8 cellular contexts compared by ENCODE assay signal in genomic region chr4:184471872-184472539, GRCh38. TPM values are rescaled to one million over a fixed set of nuclear protein-coding genes. Genes with fewer than 3 reads are reported as not detected.
A peak's percentile ranks its signal among the peaks of the same experiment; 100 is the strongest.
DNase-seq lines count a peak whose midpoint lies in the region; ATAC-seq lines count a peak whose summit lies in the region.

No MANE protein-coding gene starts in this region.

- ATAC-seq in activated CD4-positive, alpha-beta T cell treated with anti-CD3 and anti-CD28 coated beads for 36 hours: peak; percentile 7

- peaks cover 42% of the 10 kb centered on the region for H3K36me3 Mint-ChIP-seq in activated CD4-positive, alpha-beta T cell treated with anti-CD3 and anti-CD28 coated beads for 36 hours (ENCODE audit: low read depth)
- peaks cover 32% of the 10 kb centered on the region for H3K36me3 Mint-ChIP-seq in stimulated activated naive CD8-positive, alpha-beta T cell treated with anti-CD3 and anti-CD28 coated beads, Interleukin-15, Interleukin-2, amounts not matched to agents 100 ng/mL and 50 ng/mL, for 24 hours (ENCODE audit: low read depth)

- 13 to 21% (median 15%) methylated on average over 10 of the region's 10 CpGs for WGBS in adipose tissue, 3 donors

- H3K4me3 Mint-ChIP-seq in activated CD4-positive, alpha-beta T cell treated with anti-CD3 and anti-CD28 coated beads for 36 hours: peak overlapping the region; percentile 84
- peak overlapping the region; percentile 94 for H3K4me3 Mint-ChIP-seq in stimulated activated naive CD8-positive, alpha-beta T cell treated with anti-CD3 and anti-CD28 coated beads, Interleukin-15, Interleukin-2, amounts not matched to agents 100 ng/mL and 50 ng/mL, for 24 hours

- H3K9me3 ChIP-seq in MG63: no peaks in the 10 kb centered on the region

- H3K27ac Mint-ChIP-seq in activated CD4-positive, alpha-beta T cell treated with anti-CD3 and anti-CD28 coated beads for 36 hours: peak overlapping the region; percentile 94
- peak overlapping the region; percentile 96 for H3K27ac Mint-ChIP-seq in stimulated activated naive CD8-positive, alpha-beta T cell treated with anti-CD3 and anti-CD28 coated beads, Interleukin-15, Interleukin-2, amounts not matched to agents 100 ng/mL and 50 ng/mL, for 24 hours

- H3K4me3 ChIP-seq in MG63: peak overlapping the region; percentile 69

- peak overlapping the region; percentile 95 for H3K27ac ChIP-seq in adipose tissue (ENCODE audit: low read depth, low read length)

- no peaks in the 10 kb centered on the region for H3K36me3 ChIP-seq in MG63

- peaks cover 60% of the 10 kb centered on the region for H3K4me1 Mint-ChIP-seq in activated CD4-positive, alpha-beta T cell treated with anti-CD3 and anti-CD28 coated beads for 36 hours
- H3K4me1 Mint-ChIP-seq in stimulated activated naive CD8-positive, alpha-beta T cell treated with anti-CD3 and anti-CD28 coated beads, Interleukin-15, Interleukin-2, amounts not matched to agents 100 ng/mL and 50 ng/mL, for 24 hours (ENCODE audit: low read depth): peaks cover 65% of the 10 kb centered on the region

- H3K27me3 ChIP-seq in MG63: no peaks in the 10 kb centered on the region

- peak; percentile 47 for DNase-seq in activated CD4-positive, alpha-beta T cell treated with anti-CD3 and anti-CD28 coated beads for 36 hours
- no peak for DNase-seq in activated CD4-positive, alpha-beta T cell treated with anti-CD3 and anti-CD28 coated beads for 1 hour
- no peak for DNase-seq in MG63
- peak; percentile 30 for DNase-seq in iris pigment epithelial cell (ENCODE audit: low read depth)
- no peak for DNase-seq in KG1 (lab: John Stamatoyannopoulos, UW)
- DNase-seq in mesenteric fat pad (ENCODE audit: low spot score): no peak

- no peaks in the 10 kb centered on the region for H3K9me3 Mint-ChIP-seq in activated CD4-positive, alpha-beta T cell treated with anti-CD3 and anti-CD28 coated beads for 36 hours (ENCODE audit: low read depth)
- H3K9me3 Mint-ChIP-seq in stimulated activated naive CD8-positive, alpha-beta T cell treated with anti-CD3 and anti-CD28 coated beads, Interleukin-15, Interleukin-2, amounts not matched to agents 100 ng/mL and 50 ng/mL, for 24 hours: no peaks in the 10 kb centered on the region

- CTCF ChIA-PET in activated CD4-positive, alpha-beta T cell treated with anti-CD3 and anti-CD28 coated beads for 36 hours (lab: Charles Lee): interaction anchor here (0.7 to 1.0 kb wide), 2 partner anchors 18 to 208 kb away, joined by 3 to 4 read pairs; no protein-coding TSS in a partner anchor

- no peaks in the 10 kb centered on the region for H3K27me3 Mint-ChIP-seq in activated CD4-positive, alpha-beta T cell treated with anti-CD3 and anti-CD28 coated beads for 36 hours
- H3K27me3 Mint-ChIP-seq in stimulated activated naive CD8-positive, alpha-beta T cell treated with anti-CD3 and anti-CD28 coated beads, Interleukin-15, Interleukin-2, amounts not matched to agents 100 ng/mL and 50 ng/mL, for 24 hours: no peaks in the 10 kb centered on the region

- POLR2A ChIA-PET in activated CD4-positive, alpha-beta T cell treated with anti-CD3 and anti-CD28 coated beads for 36 hours (lab: Charles Lee): interaction anchor here (1.0 kb wide), 1 partner anchor 63 kb away, joined by 3 read pairs; no protein-coding TSS in a partner anchor

- intact Hi-C loops in activated CD4-positive, alpha-beta T cell treated with anti-CD3 and anti-CD28 coated beads for 36 hours (cut with DNase I, micrococcal nuclease): loop anchor here (2.0 to 10.0 kb wide), 5 partner anchors 13 to 1557 kb away; partner anchors contain the start of genes CENPU (in 1 of the 2), DCTD (in 1 of the 2) and ING2 (in 1 of the 2)

RNA-seq across cellular contexts. Expression of gene IRF2, which starts 2.3 kb away (rescaled TPM):
- 10 to 100 TPM; 50.1 to 68.9 TPM for total RNA-seq in activated CD4-positive, alpha-beta T cell treated with anti-CD3 and anti-CD28 coated beads for 36 hours
- total RNA-seq in MG63 (2014; rRNA removed; shearing (Covaris generic); ENCODE audit: low replicate concordance): 5.4 and 13.9 TPM in 2 replicates
- polyA plus RNA-seq in adipose tissue: 10 to 100 TPM; 12.6 to 22.8 (median 18.9) TPM
- total RNA-seq in mesenteric fat pad: 35.3 TPM

Comparison
In these comparisons a context has a peak if more than half of its experiments do, and no peak if none do; other contexts are left out.
1. DNase-seq: peak in activated CD4-positive, alpha-beta T cell treated with anti-CD3 and anti-CD28 coated beads for 36 hours (single experiment) and iris pigment epithelial cell (single experiment); none in activated CD4-positive, alpha-beta T cell treated with anti-CD3 and anti-CD28 coated beads for 1 hour (single experiment), MG63 (single experiment), KG1 (single experiment) and mesenteric fat pad (single experiment).